Comparison of ENCODE assay signal across 3 cellular contexts in the genomic region with DNA sequence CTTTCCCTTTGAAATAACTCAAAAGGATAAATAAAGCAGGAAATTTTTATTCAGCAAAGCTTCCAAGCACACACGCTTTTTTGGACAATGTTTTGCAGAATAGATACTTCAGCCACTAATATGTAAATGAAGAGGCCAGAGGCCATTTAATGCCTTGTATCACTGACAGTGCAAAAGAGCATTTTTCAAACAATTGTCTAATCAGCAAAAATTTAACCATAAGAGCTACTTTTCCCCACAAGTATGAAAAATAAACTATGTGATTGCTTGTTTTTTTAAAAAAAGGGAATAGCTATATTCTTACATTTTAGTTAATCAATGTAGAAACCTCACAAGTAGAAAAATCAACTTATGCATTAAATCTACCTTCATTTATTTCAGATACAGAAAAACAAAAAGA.
TF ChIP-seq lines count a peak whose summit lies in the region.

No MANE protein-coding gene starts in this region.

TF ChIP-seq in HepG2, 621 proteins besides CTCF, POLR2A, EP300 and RAD21:
- TF ChIP-seq ZFY (CRISPR knock-in tag; IDR thresholded peaks at IDR 0.05) (no peak), MAFK (conservative IDR thresholded peaks at IDR 0.05 in 1 of 2, IDR thresholded peaks at IDR 0.05 in 1 of 2; ENCODE audit: low read length in 2 of 2) (peak; percentile 91 to 95), SUZ12 (IDR thresholded peaks at IDR 0.05; ENCODE audit: low read depth, low read length) (no peak), ZNF317 (CRISPR knock-in tag; IDR thresholded peaks at IDR 0.05) (no peak), MIER2 (CRISPR knock-in tag; IDR thresholded peaks at IDR 0.05) (no peak), ZNF430 (CRISPR knock-in tag; IDR thresholded peaks at IDR 0.05) (no peak), MAFF (IDR thresholded peaks at IDR 0.05; ENCODE audit: low read depth, low read length) (peak; percentile 95), AKAP8 (CRISPR knock-in tag; IDR thresholded peaks at IDR 0.05) (no peak), ZKSCAN8 (CRISPR knock-in tag; IDR thresholded peaks at IDR 0.05; ENCODE audit: borderline replicate concordance) (no peak)
- TF ChIP-seq, protein P1, sequence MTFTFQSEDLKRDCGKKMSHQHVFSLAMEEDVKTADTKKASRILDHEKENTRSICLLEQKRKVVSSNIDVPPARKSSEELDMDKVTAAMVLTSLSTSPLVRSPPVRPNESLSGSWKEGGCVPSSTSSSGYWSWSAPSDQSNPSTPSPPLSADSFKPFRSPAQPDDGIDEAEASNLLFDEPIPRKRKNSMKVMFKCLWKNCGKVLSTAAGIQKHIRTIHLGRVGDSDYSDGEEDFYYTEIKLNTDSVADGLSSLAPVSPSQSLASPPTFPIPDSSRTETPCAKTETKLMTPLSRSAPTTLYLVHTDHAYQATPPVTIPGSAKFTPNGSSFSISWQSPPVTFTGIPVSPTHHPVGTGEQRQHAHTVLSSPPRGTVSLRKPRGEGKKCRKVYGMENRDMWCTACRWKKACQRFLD (CRISPR knock-in tag; IDR thresholded peaks at IDR 0.05; ENCODE audit: borderline replicate concordance) = no peak
- TF ChIP-seq, protein P2, sequence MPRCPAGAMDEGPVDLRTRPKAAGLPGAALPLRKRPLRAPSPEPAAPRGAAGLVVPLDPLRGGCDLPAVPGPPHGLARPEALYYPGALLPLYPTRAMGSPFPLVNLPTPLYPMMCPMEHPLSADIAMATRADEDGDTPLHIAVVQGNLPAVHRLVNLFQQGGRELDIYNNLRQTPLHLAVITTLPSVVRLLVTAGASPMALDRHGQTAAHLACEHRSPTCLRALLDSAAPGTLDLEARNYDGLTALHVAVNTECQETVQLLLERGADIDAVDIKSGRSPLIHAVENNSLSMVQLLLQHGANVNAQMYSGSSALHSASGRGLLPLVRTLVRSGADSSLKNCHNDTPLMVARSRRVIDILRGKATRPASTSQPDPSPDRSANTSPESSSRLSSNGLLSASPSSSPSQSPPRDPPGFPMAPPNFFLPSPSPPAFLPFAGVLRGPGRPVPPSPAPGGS (CRISPR knock-in tag; IDR thresholded peaks at IDR 0.05) = no peak
- TF ChIP-seq, protein P3, sequence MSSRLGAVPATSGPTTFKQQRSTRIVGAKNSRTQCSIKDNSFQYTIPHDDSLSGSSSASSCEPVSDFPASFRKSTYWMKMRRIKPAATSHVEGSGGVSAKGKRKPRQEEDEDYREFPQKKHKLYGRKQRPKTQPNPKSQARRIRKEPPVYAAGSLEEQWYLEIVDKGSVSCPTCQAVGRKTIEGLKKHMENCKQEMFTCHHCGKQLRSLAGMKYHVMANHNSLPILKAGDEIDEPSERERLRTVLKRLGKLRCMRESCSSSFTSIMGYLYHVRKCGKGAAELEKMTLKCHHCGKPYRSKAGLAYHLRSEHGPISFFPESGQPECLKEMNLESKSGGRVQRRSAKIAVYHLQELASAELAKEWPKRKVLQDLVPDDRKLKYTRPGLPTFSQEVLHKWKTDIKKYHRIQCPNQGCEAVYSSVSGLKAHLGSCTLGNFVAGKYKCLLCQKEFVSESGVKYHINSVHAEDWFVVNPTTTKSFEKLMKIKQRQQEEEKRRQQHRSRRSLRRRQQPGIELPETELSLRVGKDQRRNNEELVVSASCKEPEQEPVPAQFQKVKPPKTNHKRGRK (CRISPR knock-in tag; IDR thresholded peaks at IDR 0.05) = no peak

TF ChIP-seq in IMR-90, 13 proteins besides CTCF, POLR2A, EP300 and RAD21:
- TF ChIP-seq, protein P4, sequence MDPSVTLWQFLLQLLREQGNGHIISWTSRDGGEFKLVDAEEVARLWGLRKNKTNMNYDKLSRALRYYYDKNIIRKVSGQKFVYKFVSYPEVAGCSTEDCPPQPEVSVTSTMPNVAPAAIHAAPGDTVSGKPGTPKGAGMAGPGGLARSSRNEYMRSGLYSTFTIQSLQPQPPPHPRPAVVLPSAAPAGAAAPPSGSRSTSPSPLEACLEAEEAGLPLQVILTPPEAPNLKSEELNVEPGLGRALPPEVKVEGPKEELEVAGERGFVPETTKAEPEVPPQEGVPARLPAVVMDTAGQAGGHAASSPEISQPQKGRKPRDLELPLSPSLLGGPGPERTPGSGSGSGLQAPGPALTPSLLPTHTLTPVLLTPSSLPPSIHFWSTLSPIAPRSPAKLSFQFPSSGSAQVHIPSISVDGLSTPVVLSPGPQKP (IDR thresholded peaks at IDR 0.05; ENCODE audit: borderline replicate concordance, low read depth, low read length) = no peak
- peak; percentile 96 for TF ChIP-seq MAFK (IDR thresholded peaks at IDR 0.05; ENCODE audit: low read depth, low read length)

TF ChIP-seq in H1, 55 proteins besides CTCF, POLR2A, EP300 and RAD21:
- TF ChIP-seq CBX8 (IDR thresholded peaks at IDR 0.05; ENCODE audit: borderline replicate concordance, low read depth, low read length) (no peak), MAFK (IDR thresholded peaks at IDR 0.05; ENCODE audit: low read depth, low read length) (peak; percentile 53; the same call in 1 of the 2 replicates)
